8 cellular contexts compared by ENCODE assay signal in genomic region chr12:14960548-14961465, GRCh38. TPM values are rescaled to one million over a fixed set of nuclear protein-coding genes. Genes with fewer than 3 reads are reported as not detected.
A peak's percentile ranks its signal among the peaks of the same experiment; 100 is the strongest.
DNase-seq lines count a peak whose midpoint lies in the region; ATAC-seq and TF ChIP-seq lines count a peak whose summit lies in the region.

No MANE protein-coding gene starts in this region.

- no peaks in the 10 kb centered on the region for H3K27me3 Mint-ChIP-seq in stimulated activated naive CD8-positive, alpha-beta T cell treated with anti-CD3 and anti-CD28 coated beads, Interleukin-15, amount 100 ng/mL, for 72 hours
- H3K27me3 Mint-ChIP-seq in glutamatergic neuron (ENCODE audit: unreplicated experiment) = no peaks in the 10 kb centered on the region

- CTCF ChIA-PET in HCT116 (lab: Charles Lee) = no interaction called here

- H3K36me3 ChIP-seq in HCT116 (ENCODE audit: control insufficient read depth in 1 of 2, insufficient read depth in 2 of 2, low read length in 2 of 2) = no peaks in the 10 kb centered on the region

- RAD21 ChIA-PET in HCT116 (lab: Charles Lee; ENCODE audit: low non-redundant PET in 1 of 2, low total read pairs in 2 of 2, uncharacterized antibody in 2 of 2, unreplicated experiment in 2 of 2) = no interaction called here

- no peaks in the 10 kb centered on the region for H4K20me1 ChIP-seq in HCT116 (ENCODE audit: insufficient read depth)

- POLR2A ChIA-PET in HCT116 (lab: Charles Lee) = no interaction called here

- H3K9me3 ChIP-seq in HCT116 (ENCODE audit: control insufficient read depth in 1 of 2, insufficient read depth in 1 of 2, low read depth in 1 of 2, low read length in 2 of 2) = no peaks in the 10 kb centered on the region
- H3K9me3 ChIP-seq in right cardiac atrium (ENCODE audit: control insufficient read depth, low read length) = no peaks in the 10 kb centered on the region

- peak overlapping the region; percentile 10; the same call in 1 of the 2 replicates for H3K4me2 ChIP-seq in HCT116 (ENCODE audit: low read length)

- peak; percentile 40 for ATAC-seq in GM18502 (IDR thresholded peaks at IDR 0.05; ENCODE audit: poor library complexity, unreplicated experiment)
- ATAC-seq in HCT116 = peak; percentile 38; the same call in 1 of the 2 replicates
- ATAC-seq in right cardiac atrium = peak; percentile 77 to 89
- peak; percentile 64 for ATAC-seq in stimulated activated naive CD8-positive, alpha-beta T cell treated with anti-CD3 and anti-CD28 coated beads, Interleukin-15, amount 100 ng/mL, for 72 hours

- peak overlapping the region; percentile 93 to 97 for H3K4me3 Mint-ChIP-seq in stimulated activated naive CD8-positive, alpha-beta T cell treated with anti-CD3 and anti-CD28 coated beads, Interleukin-15, amount 100 ng/mL, for 72 hours
- no peak overlapping the region for H3K4me3 Mint-ChIP-seq in glutamatergic neuron (ENCODE audit: unreplicated experiment)

- no peak for TF ChIP-seq CTCF in HCT116 (IDR thresholded peaks at IDR 0.05 in 2 of 3, conservative IDR thresholded peaks at IDR 0.05 in 1 of 3; ENCODE audit: borderline replicate concordance in 1 of 3, insufficient read depth in 1 of 3, low read depth in 2 of 3, low read length in 2 of 3)
- TF ChIP-seq CTCF in glutamatergic neuron (IDR thresholded peaks at IDR 0.05; ENCODE audit: partially characterized antibody, unreplicated experiment) = no peak

- no peak for TF ChIP-seq POLR2A in HCT116 (IDR thresholded peaks at IDR 0.05; ENCODE audit: borderline replicate concordance, extremely low read depth, insufficient read depth, insufficient read length)

- no peaks in the 10 kb centered on the region for H3K9me2 ChIP-seq in HCT116 (ENCODE audit: insufficient read depth)

- peaks cover 0 to 7% of the 10 kb centered on the region in 2 experiments; a peak in 2 of 4 replicates for H3K4me1 ChIP-seq in HCT116 (ENCODE audit: control insufficient read depth in 1 of 2, insufficient read depth in 2 of 2, low read length in 2 of 2)
- H3K4me1 ChIP-seq in right cardiac atrium (ENCODE audit: control insufficient read depth, insufficient read depth, low read length) = peaks cover 7% of the 10 kb centered on the region

- H3K27me3 ChIP-seq in HCT116 (ENCODE audit: insufficient read depth, low read length) (no peaks in the 10 kb centered on the region), right cardiac atrium (ENCODE audit: control insufficient read depth, insufficient read depth) (no peaks in the 10 kb centered on the region)

- no peak for TF ChIP-seq RAD21 in HCT116 (IDR thresholded peaks at IDR 0.05; ENCODE audit: low read depth)

- H3K27ac ChIP-seq in HCT116 (ENCODE audit: low read depth, low read length) (no peak overlapping the region), right cardiac atrium (ENCODE audit: low read length) (peak overlapping the region; percentile 98)

- intact Hi-C loops in HCT116 (cut with micrococcal nuclease) = no loop called here
- intact Hi-C loops in right cardiac atrium (cut with DNase I) = no loop called here

- H3K27ac Mint-ChIP-seq in stimulated activated naive CD8-positive, alpha-beta T cell treated with anti-CD3 and anti-CD28 coated beads, Interleukin-15, amount 100 ng/mL, for 72 hours = peak overlapping the region; percentile 95 to 97
- no peak overlapping the region for H3K27ac Mint-ChIP-seq in glutamatergic neuron (ENCODE audit: unreplicated experiment)

- DNase-seq in HCT116 (ENCODE audit: low read depth, low spot score) (no peak), M059J (ENCODE audit: low read depth) (peak; percentile 70), right cardiac atrium (peak; percentile 60 to 68 (median 66)), glutamatergic neuron (no peak), HK-2 (ENCODE audit: unreplicated experiment) (no peak)
- peak; percentile 81 for DNase-seq in activated effector memory CD4-positive, alpha-beta T cell treated with anti-CD3 and anti-CD28 coated beads, Interleukin-2, amount 50 U/mL, for 16 hours
- DNase-seq in stimulated activated naive CD8-positive, alpha-beta T cell treated with anti-CD3 and anti-CD28 coated beads, Interleukin-15, amount 100 ng/mL, for 72 hours = no peak

- no peaks in the 10 kb centered on the region for H3K9me3 Mint-ChIP-seq in stimulated activated naive CD8-positive, alpha-beta T cell treated with anti-CD3 and anti-CD28 coated beads, Interleukin-15, amount 100 ng/mL, for 72 hours
- H3K9me3 Mint-ChIP-seq in glutamatergic neuron (ENCODE audit: unreplicated experiment) = no peaks in the 10 kb centered on the region

- no TSS peak for BruUV-seq in HCT116 (replicated peaks; lab: Mats Ljungman, UMichigan)

- H3K36me3 Mint-ChIP-seq in glutamatergic neuron (ENCODE audit: unreplicated experiment) = no peaks in the 10 kb centered on the region

- H3K79me2 ChIP-seq in HCT116 (ENCODE audit: insufficient read depth, low read length) = no peaks in the 10 kb centered on the region

- peak overlapping the region; percentile 43 for H2AFZ ChIP-seq in HCT116 (ENCODE audit: low read depth, low read length, poor library complexity, severe bottlenecking)

- H3K4me3 ChIP-seq in HCT116 (replicated peaks in 1 of 2; ENCODE audit: low read depth in 1 of 2, low read length in 2 of 2) (no peak overlapping the region), right cardiac atrium (ENCODE audit: low read length) (peak overlapping the region; percentile 92)

- peaks cover 58% of the 10 kb centered on the region for H3K4me1 Mint-ChIP-seq in stimulated activated naive CD8-positive, alpha-beta T cell treated with anti-CD3 and anti-CD28 coated beads, Interleukin-15, amount 100 ng/mL, for 72 hours
- H3K4me1 Mint-ChIP-seq in glutamatergic neuron (ENCODE audit: low read depth, unreplicated experiment) = no peaks in the 10 kb centered on the region

- WGBS in right cardiac atrium = 40% methylated on average over 13 of the region's 13 CpGs

- H3K9ac ChIP-seq in HCT116 (ENCODE audit: low read length) = no peak overlapping the region

TF ChIP-seq in HCT116, 20 proteins besides CTCF, POLR2A, EP300 and RAD21 (continues in another document):
- no peak for TF ChIP-seq JUND (IDR thresholded peaks at IDR 0.05)
- no peak for TF ChIP-seq ATF3 (IDR thresholded peaks at IDR 0.05)
- TF ChIP-seq TCF7L2 (IDR thresholded peaks at IDR 0.05; ENCODE audit: borderline replicate concordance, extremely low read depth, insufficient read depth, insufficient read length) = no peak
- no peak for TF ChIP-seq FOSL1 (IDR thresholded peaks at IDR 0.05; ENCODE audit: low read depth)
- TF ChIP-seq ZBTB33 (IDR thresholded peaks at IDR 0.05; ENCODE audit: extremely low read depth, insufficient replicate concordance, low read length) = no peak
- no peak for TF ChIP-seq ELF1 (IDR thresholded peaks at IDR 0.05; ENCODE audit: borderline replicate concordance, low read depth)
- TF ChIP-seq CBX3 (IDR thresholded peaks at IDR 0.05; ENCODE audit: low read depth) = no peak
- TF ChIP-seq POLR2AphosphoS5 (IDR thresholded peaks at IDR 0.05; ENCODE audit: low read depth, low read length) = no peak
- no peak for TF ChIP-seq EZH2 (IDR thresholded peaks at IDR 0.05)

RNA-seq across cellular contexts. Expression of gene ARHGDIB, which starts 0.6 kb away (rescaled TPM):
- 4.3 TPM for total RNA-seq in HCT116 (2021; ENCODE audit: unreplicated experiment)
- polyA plus RNA-seq in HCT116 (2012) = 1.6 and 2.3 TPM in 2 replicates
- 14.9 and 17.7 TPM in 2 replicates for total RNA-seq in M059J (2014; rRNA removed; shearing (Covaris generic))
- total RNA-seq in right cardiac atrium = 10 to 100 TPM; 45.6 to 67.6 (median 61.5) TPM
- 73.5 TPM for polyA plus RNA-seq in right cardiac atrium
- total RNA-seq in glutamatergic neuron (ENCODE audit: unreplicated experiment) = not detected

RNA-seq across cellular contexts. Expression of gene PDE6H, which starts 12.0 kb away (rescaled TPM):
- total RNA-seq in HCT116 (2021; ENCODE audit: unreplicated experiment) (not detected), right cardiac atrium (not detected), glutamatergic neuron (ENCODE audit: unreplicated experiment) (not detected)
- polyA plus RNA-seq in HCT116 (2012) = not detected in 2 replicates
- total RNA-seq in M059J (2014; rRNA removed; shearing (Covaris generic)) = not detected in 2 replicates
- polyA plus RNA-seq in right cardiac atrium = not detected

RNA-seq across cellular contexts. Expression of gene ERP27, which starts 22.5 kb away (rescaled TPM):
- total RNA-seq in HCT116 (2021; ENCODE audit: unreplicated experiment) (0.39 TPM), right cardiac atrium (under 1 TPM; 0.17 to 0.49 (median 0.37) TPM), glutamatergic neuron (ENCODE audit: unreplicated experiment) (not detected)
- not detected in 2 replicates for polyA plus RNA-seq in HCT116 (2012)
- total RNA-seq in M059J (2014; rRNA removed; shearing (Covaris generic)) = not detected in 2 replicates
- polyA plus RNA-seq in right cardiac atrium = 0.32 TPM

Comparison
In these comparisons a context has a peak if more than half of its experiments do, and no peak if none do; other contexts are left out.
1. DNase-seq: peak in M059J (single experiment), activated effector memory CD4-positive, alpha-beta T cell treated with anti-CD3 and anti-CD28 coated beads, Interleukin-2, amount 50 U/mL, for 16 hours (single experiment) and right cardiac atrium (3 of 3); none in HCT116 (single experiment), stimulated activated naive CD8-positive, alpha-beta T cell treated with anti-CD3 and anti-CD28 coated beads, Interleukin-15, amount 100 ng/mL, for 72 hours (0 of 2), glutamatergic neuron (single experiment) and HK-2 (single experiment).
2. Peak in every context shown above with its lines, with median percentiles within 50 percentile points of each other: ATAC-seq.